In genomic region chr18:37409870-37410269, GRCh38 we compare ENCODE assay signal across 21 cellular contexts.
A peak's percentile ranks its signal among the peaks of the same experiment; 100 is the strongest.
DNase-seq lines count a peak whose midpoint lies in the region; ATAC-seq and TF ChIP-seq lines count a peak whose summit lies in the region.
"Had no signal": no experiment of that assay in that cellular context is flagged by ENCODE, and none has a peak within 500 bp of the region (broad histone marks: within the 10 kb centered on the region; RNA-seq: fewer than 3 reads in every experiment).

No MANE protein-coding gene starts in this region.

- H3K4me1 ChIP-seq in RWPE2 (ENCODE audit: insufficient read depth, poor library complexity, severe bottlenecking) (no peaks in the 10 kb centered on the region), upper lobe of right lung (no peaks in the 10 kb centered on the region)
- H3K4me1 ChIP-seq in CD8-positive, alpha-beta memory T cell (ENCODE audit: insufficient read depth, low read length): no peaks in the 10 kb centered on the region
- H3K4me1 ChIP-seq: gastroesophageal sphincter, vagina had no signal

- H3K4me1 Mint-ChIP-seq in mesothelial cell of epicardium: peaks cover 12% of the 10 kb centered on the region
- peaks cover 4 to 6% (median 5%) of the 10 kb centered on the region in 3 donors for H3K4me1 Mint-ChIP-seq in CD8-positive, alpha-beta memory T cell

- peaks cover 10% of the 10 kb centered on the region for H3K27me3 Mint-ChIP-seq in mesothelial cell of epicardium (ENCODE audit: low read depth)
- peaks cover 1 to 4% of the 10 kb centered on the region in 2 donors for H3K27me3 Mint-ChIP-seq in CD8-positive, alpha-beta memory T cell

- intact Hi-C loops in Right ventricle myocardium inferior (cut with DNase I) (loop anchor here (5.0 kb wide), 1 partner anchor 32 kb away; no protein-coding TSS in a partner anchor), cardiac septum (cut with DNase I) (no loop called here), left cardiac atrium (cut with DNase I) (no loop called here), upper lobe of right lung (cut with DNase I) (no loop called here)

- H3K36me3 ChIP-seq in RWPE2 (ENCODE audit: low read depth): no peaks in the 10 kb centered on the region
- no peaks in the 10 kb centered on the region for H3K36me3 ChIP-seq in upper lobe of right lung
- no peaks in the 10 kb centered on the region for H3K36me3 ChIP-seq in CD8-positive, alpha-beta memory T cell (ENCODE audit: insufficient read depth, low read length)
- H3K36me3 ChIP-seq: BLaER1, gastroesophageal sphincter, vagina had no signal

- no peak overlapping the region for H3K27ac Mint-ChIP-seq in mesothelial cell of epicardium
- no peak overlapping the region for H3K27ac Mint-ChIP-seq in CD8-positive, alpha-beta memory T cell
- H3K27ac Mint-ChIP-seq: activated CD8-positive, alpha-beta T cell treated with anti-CD3 and anti-CD28 coated beads, Interleukin-2, amount 10 ng/mL, durations not matched to agents 7 days and 5 days had no signal

- CTCF ChIA-PET in HEK293T (lab: Yijun Ruan, JAX): interaction anchor here (0.9 kb wide), 1 partner anchor 88 kb away, joined by 3 read pairs; no protein-coding TSS in a partner anchor
- CTCF ChIA-PET in CD8-positive, alpha-beta memory T cell (lab: Charles Lee): no interaction called here

- no peak for TF ChIP-seq CTCF in RWPE2 (IDR thresholded peaks at IDR 0.05; ENCODE audit: poor library complexity, severe bottlenecking)
- no peak for TF ChIP-seq CTCF in upper lobe of right lung (IDR thresholded peaks at IDR 0.05)
- no peak for TF ChIP-seq CTCF in mesothelial cell of epicardium (IDR thresholded peaks at IDR 0.05; ENCODE audit: unreplicated experiment)

- H3K9me3 ChIP-seq in RWPE2 (ENCODE audit: severe bottlenecking): no peaks in the 10 kb centered on the region
- no peaks in the 10 kb centered on the region for H3K9me3 ChIP-seq in upper lobe of right lung
- H3K9me3 ChIP-seq in CD8-positive, alpha-beta memory T cell (ENCODE audit: low read length): no peaks in the 10 kb centered on the region
- H3K9me3 ChIP-seq: gastroesophageal sphincter, vagina had no signal

- H3K9me3 Mint-ChIP-seq in mesothelial cell of epicardium: no peaks in the 10 kb centered on the region
- H3K9me3 Mint-ChIP-seq in CD8-positive, alpha-beta memory T cell: peaks cover 0 to 2% (median 0%) of the 10 kb centered on the region in 5 donors

- H3K27ac ChIP-seq in RWPE2 (ENCODE audit: poor library complexity, severe bottlenecking) (no peak overlapping the region), upper lobe of right lung (no peak overlapping the region)
- H3K27ac ChIP-seq in CD8-positive, alpha-beta memory T cell (ENCODE audit: low read depth, low read length): no peak overlapping the region
- H3K27ac ChIP-seq: BLaER1, gastroesophageal sphincter, vagina had no signal

- peak; percentile 86 for ATAC-seq in Right ventricle myocardium inferior
- ATAC-seq in RWPE2 (ENCODE audit: low read depth): 0 out of 3 replicates have a peak, but pooled peaks have one; percentile 25
- peak; percentile 62 to 77 for ATAC-seq in left cardiac atrium
- ATAC-seq in upper lobe of right lung: peak; percentile 4
- ATAC-seq: activated CD8-positive, alpha-beta T cell treated with anti-CD3 and anti-CD28 coated beads, Interleukin-2, amount 10 ng/mL, durations not matched to agents 7 days and 5 days; gastroesophageal sphincter had no signal

- POLR2A ChIA-PET in HEK293T (lab: Yijun Ruan, JAX): no interaction called here
- POLR2A ChIA-PET in CD8-positive, alpha-beta memory T cell (lab: Charles Lee): no interaction called here

- no peaks in the 10 kb centered on the region for H3K27me3 ChIP-seq in RWPE2 (ENCODE audit: insufficient read depth, poor library complexity, severe bottlenecking)
- H3K27me3 ChIP-seq in upper lobe of right lung: no peaks in the 10 kb centered on the region
- H3K27me3 ChIP-seq in CD8-positive, alpha-beta memory T cell (ENCODE audit: insufficient read depth, low read length, poor library complexity, severe bottlenecking): no peaks in the 10 kb centered on the region
- H3K27me3 ChIP-seq: BLaER1, gastroesophageal sphincter, vagina had no signal

- no peaks in the 10 kb centered on the region for H3K36me3 Mint-ChIP-seq in mesothelial cell of epicardium
- no peaks in the 10 kb centered on the region for H3K36me3 Mint-ChIP-seq in CD8-positive, alpha-beta memory T cell

- no peak for DNase-seq in Right ventricle myocardium inferior (ENCODE audit: missing footprints)
- no peak for DNase-seq in cardiac septum (ENCODE audit: low spot score)
- no peak for DNase-seq in RWPE2 (ENCODE audit: low spot score)
- DNase-seq in left cardiac atrium: no peak
- no peak for DNase-seq in upper lobe of right lung
- DNase-seq in mesothelial cell of epicardium (ENCODE audit: low spot score in 2 of 2, unreplicated experiment in 2 of 2): no peak
- no peak for DNase-seq in HEK293T (ENCODE audit: extremely low spot score)
- no peak for DNase-seq in CD8-positive, alpha-beta memory T cell
- DNase-seq: activated CD4-positive, CD25-positive, alpha-beta regulatory T cell treated with anti-CD3 and anti-CD28 coated beads, Interleukin-2, amount 50 U/mL, for 72 hours; activated CD8-positive, alpha-beta T cell treated with anti-CD3 and anti-CD28 coated beads, Interleukin-2, amount 10 ng/mL, durations not matched to agents 7 days and 5 days; activated T-cell treated with anti-CD3 and anti-CD28 coated beads, Interleukin-2, amount 50 U/mL, for 1 hour; amygdala; central memory CD4-positive, alpha-beta T cell; erythroblast; NCI-H1694; NCI-H446 treated with DMSO at 0.1 percent for 48 hours; stimulated activated CD4-positive, alpha-beta T cell treated with anti-CD3 and anti-CD28 coated beads, Interleukin-15, amount 100 ng/mL, for 24 hours; T-helper 9 cell had no signal

- H3K4me3 Mint-ChIP-seq in mesothelial cell of epicardium: no peak overlapping the region
- H3K4me3 Mint-ChIP-seq in CD8-positive, alpha-beta memory T cell: no peak overlapping the region
- H3K4me3 Mint-ChIP-seq: activated CD8-positive, alpha-beta T cell treated with anti-CD3 and anti-CD28 coated beads, Interleukin-2, amount 10 ng/mL, durations not matched to agents 7 days and 5 days had no signal

- H3K4me3 ChIP-seq in RWPE2 (ENCODE audit: severe bottlenecking) (no peak overlapping the region), upper lobe of right lung (no peak overlapping the region)
- no peak overlapping the region for H3K4me3 ChIP-seq in CD8-positive, alpha-beta memory T cell (ENCODE audit: low read length)
- H3K4me3 ChIP-seq: BLaER1, gastroesophageal sphincter, vagina had no signal

TF ChIP-seq in HEK293T, 16 proteins besides CTCF, POLR2A, EP300 and RAD21:
- TF ChIP-seq SP1 (IDR thresholded peaks at IDR 0.05) (no peak), PKNOX1 (IDR thresholded peaks at IDR 0.05) (no peak)
TF ChIP-seq in HEK293T: peak in this region for 0.

Comparison
In these comparisons a context has a peak if more than half of its experiments do, and no peak if none do; other contexts are left out.
1. ATAC-seq: peak in every context shown above with its lines; median percentile 86 in Right ventricle myocardium inferior; 70 in left cardiac atrium; 25 in RWPE2; 4 in upper lobe of right lung.